In the genomic region with DNA sequence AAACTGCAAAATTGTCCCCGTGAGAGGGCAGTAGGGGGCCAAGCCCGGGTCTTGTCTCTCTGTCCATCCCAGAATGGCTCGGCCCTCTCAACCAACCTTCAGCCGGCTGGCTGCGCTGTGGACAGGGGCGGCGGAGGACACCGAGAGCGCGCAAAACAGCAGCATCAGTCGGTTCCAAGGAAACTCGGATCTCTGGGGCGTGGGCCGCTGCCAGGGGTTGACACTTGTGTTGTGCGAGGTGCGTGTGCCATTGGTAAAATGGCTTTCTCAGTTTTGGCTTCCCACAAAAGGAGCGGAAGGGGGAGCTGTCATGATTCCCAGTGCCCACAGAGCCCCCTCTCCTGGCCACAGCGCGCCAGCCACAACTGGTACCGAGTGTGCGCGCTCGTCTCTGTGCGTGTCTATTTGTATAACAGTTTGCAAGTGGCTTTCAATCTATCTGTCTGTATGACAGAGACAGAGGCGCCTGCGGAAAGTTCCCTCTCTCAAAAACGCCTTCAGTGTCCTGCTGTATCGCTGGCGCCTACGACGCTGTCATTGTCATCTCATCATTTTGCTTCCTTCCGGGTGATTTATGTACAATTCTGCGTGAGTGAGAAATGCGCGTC, we compare ENCODE assay signal across 8 cellular contexts. TPM values are rescaled to one million over a fixed set of nuclear protein-coding genes. Genes with fewer than 3 reads are reported as not detected.
DNase-seq lines count a peak whose midpoint lies in the region; ATAC-seq and TF ChIP-seq lines count a peak whose summit lies in the region.

No MANE protein-coding gene starts in this region.

- peak; percentile 58 for DNase-seq in AG10803 (ENCODE audit: low read depth)
- peak; percentile 21 to 24 for DNase-seq in activated T-cell treated with anti-CD3 and anti-CD28 coated beads, Interleukin-2, amount 50 U/mL, for 48 hours
- DNase-seq in hippocampal formation (lab: John Stamatoyannopoulos, UW): peak; percentile 35 to 49
- DNase-seq in retinal pigment epithelial cell (ENCODE audit: low read depth): no peak

- H3K4me1 Mint-ChIP-seq in IgD-negative memory B cell: peaks cover 6 to 21% (median 15%) of the 10 kb centered on the region in 3 donors

- H3K9me3 Mint-ChIP-seq in IgD-negative memory B cell: peaks cover 0 to 4% (median 0%) of the 10 kb centered on the region in 3 donors

- no peak overlapping the region for H3K27ac Mint-ChIP-seq in IgD-negative memory B cell

- ATAC-seq in GM18867 (IDR thresholded peaks at IDR 0.05; ENCODE audit: unreplicated experiment) (no peak), GM21576 (IDR thresholded peaks at IDR 0.05; ENCODE audit: unreplicated experiment) (no peak)
- no peak for ATAC-seq in activated CD4-positive, CD25-positive, alpha-beta regulatory T cell treated with anti-CD3 and anti-CD28 coated beads, Interleukin-2, amount 50 U/mL, for 24 hours

- H3K27me3 Mint-ChIP-seq in IgD-negative memory B cell: peaks cover 46% of the 10 kb centered on the region

- no peaks in the 10 kb centered on the region for H3K36me3 Mint-ChIP-seq in IgD-negative memory B cell

- H3K4me3 ChIP-seq in AG10803 (ENCODE audit: low read length): peak overlapping the region; percentile 70
- H3K4me3 ChIP-seq in retinal pigment epithelial cell (ENCODE audit: low read length): peak overlapping the region; percentile 51

- H3K4me3 Mint-ChIP-seq in IgD-negative memory B cell: peak overlapping the region in 3 of 4 donors; percentile 26 to 43 (median 38)

- peak; percentile 54 for TF ChIP-seq CTCF in AG10803 (conservative IDR thresholded peaks at IDR 0.05; ENCODE audit: low read length)
- peak; percentile 72 for TF ChIP-seq CTCF in retinal pigment epithelial cell (conservative IDR thresholded peaks at IDR 0.05; ENCODE audit: low read depth, low read length)

RNA-seq across cellular contexts. Expression of gene DKK2, which starts 1.9 kb away (rescaled TPM):
- 0.15 TPM for polyA plus RNA-seq in IgD-negative memory B cell
